Comparison of ENCODE assay signal across 8 cellular contexts in the genomic region with DNA sequence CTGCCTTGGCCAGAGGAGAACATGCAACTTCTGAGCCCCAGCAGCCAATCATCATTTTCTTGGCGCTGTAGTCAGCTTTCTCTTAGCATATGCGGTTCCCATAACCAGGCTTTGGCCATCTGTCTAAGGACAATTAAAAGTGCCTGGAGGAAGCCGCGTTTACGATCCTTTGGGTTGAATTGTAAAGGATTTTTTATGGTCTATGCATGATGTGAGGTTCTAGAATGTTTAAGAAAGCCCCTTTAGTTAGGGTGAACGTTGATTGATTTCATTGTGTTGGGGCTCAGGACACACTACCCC. TPM values are rescaled to one million over a fixed set of nuclear protein-coding genes. Genes with fewer than 3 reads are reported as not detected.
DNase-seq lines count a peak whose midpoint lies in the region; ATAC-seq and TF ChIP-seq lines count a peak whose summit lies in the region.

No MANE protein-coding gene starts in this region.

- peak overlapping the region; percentile 96 to 100 (median 99) for H3K27ac Mint-ChIP-seq in naive thymus-derived CD8-positive, alpha-beta T cell

- H3K4me3 ChIP-seq in AG04450 (ENCODE audit: low read depth, low read length) (peak overlapping the region; percentile 94), choroid plexus epithelial cell (ENCODE audit: low read depth, low read length) (peak overlapping the region; percentile 89)
- peak overlapping the region; percentile 89 for H3K4me3 ChIP-seq in Jurkat, Clone E6-1 (ENCODE audit: low read length)

- H3K27me3 ChIP-seq in AG04450 (ENCODE audit: control insufficient read depth, insufficient read depth, low read length): no peaks in the 10 kb centered on the region

- no peak for DNase-seq in AG04450 (ENCODE audit: low read depth, low spot score)
- DNase-seq in Jurkat, Clone E6-1 (ENCODE audit: low read depth, low spot score): no peak
- no peak for DNase-seq in choroid plexus epithelial cell (ENCODE audit: low read depth)
- DNase-seq in naive thymus-derived CD8-positive, alpha-beta T cell: no peak
- DNase-seq in COLO829 (ENCODE audit: low spot score): no peak
- DNase-seq in NCI-H146 treated with DMSO at 0.1 percent for 48 hours (lab: John Stamatoyannopoulos, UW; ENCODE audit: unreplicated experiment): no peak
- DNase-seq in stimulated activated naive CD4-positive, alpha-beta T cell (lab: John Stamatoyannopoulos, UW): no peak

- CTCF ChIA-PET in AG04450 (lab: Charles Lee): interaction anchor here (1.0 to 1.3 kb wide), 3 partner anchors 57 to 288 kb away, joined by 4 to 8 read pairs (median 4); partner anchors contain the start of gene AMD1

- peaks cover 15 to 35% (median 24%) of the 10 kb centered on the region in 4 donors for H3K4me1 Mint-ChIP-seq in naive thymus-derived CD8-positive, alpha-beta T cell

- H3K27me3 Mint-ChIP-seq in naive thymus-derived CD8-positive, alpha-beta T cell: peaks cover 0 to 4% (median 0%) of the 10 kb centered on the region in 5 donors

- no peak for ATAC-seq in naive thymus-derived CD8-positive, alpha-beta T cell
- ATAC-seq in GM21717 (IDR thresholded peaks at IDR 0.05; ENCODE audit: unreplicated experiment): no peak

- POLR2A ChIA-PET in AG04450 (lab: Yijun Ruan, JAX): interaction anchor here (1.0 to 4.1 kb wide), 3 partner anchors 59 to 142 kb away, joined by 6 to 142 read pairs (median 10); partner anchors contain the start of genes AMD1 and GTF3C6
- POLR2A ChIA-PET in naive thymus-derived CD8-positive, alpha-beta T cell (lab: Charles Lee): interaction anchor here (1.1 to 5.1 kb wide), 11 partner anchors 35 to 1125 kb away, joined by 3 to 346 read pairs (median 8); partner anchors contain the start of genes AK9, AMD1, FIG4 and GTF3C6

- peak overlapping the region; percentile 93 to 100 (median 98) for H3K4me3 Mint-ChIP-seq in naive thymus-derived CD8-positive, alpha-beta T cell

- no peaks in the 10 kb centered on the region for H3K9me3 Mint-ChIP-seq in naive thymus-derived CD8-positive, alpha-beta T cell

- no peaks in the 10 kb centered on the region for H3K36me3 Mint-ChIP-seq in naive thymus-derived CD8-positive, alpha-beta T cell

- TF ChIP-seq CTCF in AG04450 (IDR thresholded peaks at IDR 0.05; ENCODE audit: low read depth, low read length) (no peak), choroid plexus epithelial cell (conservative IDR thresholded peaks at IDR 0.05; ENCODE audit: low read depth, low read length) (no peak)

- peak overlapping the region; percentile 99 for H3K27ac ChIP-seq in AG04450 (ENCODE audit: low read depth, low read length)

- no peaks in the 10 kb centered on the region; the same call in 1 of the 2 replicates for H3K9me3 ChIP-seq in AG04450 (ENCODE audit: control insufficient read depth, insufficient read depth, low read length)

RNA-seq across cellular contexts. Expression of gene CDK19, which starts 0.8 kb away (rescaled TPM):
- 15.1 and 21.4 TPM in 2 replicates for polyA plus RNA-seq in AG04450 (2011; rRNA removed)
- polyA minus RNA-seq in AG04450 (2011; rRNA and poly(A)+ RNA removed): 11.1 and 16.2 TPM in 2 replicates
- polyA plus RNA-seq in Jurkat, Clone E6-1 (2012; ENCODE audit: insufficient read depth, insufficient read length): 13.3 TPM
- 10 to 100 TPM; 19.0 to 20.0 TPM for total RNA-seq in naive thymus-derived CD8-positive, alpha-beta T cell
- 1 to 10 TPM; 1.1 to 2.1 (median 1.5) TPM for polyA plus RNA-seq in naive thymus-derived CD8-positive, alpha-beta T cell

RNA-seq across cellular contexts. Expression of gene AMD1, which starts 58.5 kb away (rescaled TPM):
- 58.0 and 84.5 TPM in 2 replicates for polyA plus RNA-seq in AG04450 (2011; rRNA removed)
- 32.3 and 63.6 TPM in 2 replicates for polyA minus RNA-seq in AG04450 (2011; rRNA and poly(A)+ RNA removed)
- polyA plus RNA-seq in Jurkat, Clone E6-1 (2012; ENCODE audit: insufficient read depth, insufficient read length): 95.7 TPM
- total RNA-seq in naive thymus-derived CD8-positive, alpha-beta T cell: 10 to 100 TPM; 68.0 to 68.1 TPM
- polyA plus RNA-seq in naive thymus-derived CD8-positive, alpha-beta T cell: 10 to 100 TPM; 35.9 to 45.6 (median 44.7) TPM
